ENCODE assay signal across 1 cellular context in genomic region chr2:217792611-217793527, GRCh38.
TF ChIP-seq lines count a peak whose summit lies in the region.

No MANE protein-coding gene starts in this region.

TF ChIP-seq in K562, 482 proteins besides CTCF, POLR2A, EP300 and RAD21 (continued from another document):
- TF ChIP-seq ARID3B (CRISPR knock-in tag; IDR thresholded peaks at IDR 0.05; ENCODE audit: borderline replicate concordance): no peak
- TF ChIP-seq CCNT2 (IDR thresholded peaks at IDR 0.05; ENCODE audit: borderline replicate concordance, extremely low read depth, insufficient read length, low read depth, low read length): no peak
- TF ChIP-seq XRCC3 (IDR thresholded peaks at IDR 0.05): no peak
- no peak for TF ChIP-seq ZNF398 (CRISPR knock-in tag; IDR thresholded peaks at IDR 0.05)
- TF ChIP-seq ZFP30 (CRISPR knock-in tag; IDR thresholded peaks at IDR 0.05; ENCODE audit: borderline replicate concordance): no peak
- peak; percentile 41; the same call in 1 of the 2 replicates for TF ChIP-seq BCOR (IDR thresholded peaks at IDR 0.05)
- TF ChIP-seq SRSF9 (IDR thresholded peaks at IDR 0.05; ENCODE audit: borderline replicate concordance, low read depth, low read length): no peak
- TF ChIP-seq RBM25 (IDR thresholded peaks at IDR 0.05; ENCODE audit: low read depth, low read length, severe bottlenecking): peak; percentile 60
- TF ChIP-seq AFF1 (IDR thresholded peaks at IDR 0.05; ENCODE audit: low read depth in 1 of 2, partially characterized antibody in 2 of 2): no peak
- no peak for TF ChIP-seq E2F1 (CRISPR knock-in tag; IDR thresholded peaks at IDR 0.05)
- TF ChIP-seq POLR2AphosphoS2 (IDR thresholded peaks at IDR 0.05; ENCODE audit: low read length): no peak
- no peak for TF ChIP-seq ARNT (IDR thresholded peaks at IDR 0.05)
- no peak for TF ChIP-seq ESRRB (CRISPR knock-in tag; IDR thresholded peaks at IDR 0.05; ENCODE audit: borderline replicate concordance)
- peak in 1 of 2 experiments; percentile 22; a peak in 1 of 4 replicates for TF ChIP-seq KDM1A (IDR thresholded peaks at IDR 0.05)
- TF ChIP-seq USF1 (CRISPR knock-in tag; IDR thresholded peaks at IDR 0.05): no peak
- TF ChIP-seq CAMTA2 (CRISPR knock-in tag; conservative IDR thresholded peaks at IDR 0.05): no peak
- no peak for TF ChIP-seq GABPB2 (CRISPR knock-in tag; conservative IDR thresholded peaks at IDR 0.05)
- TF ChIP-seq MECOM (CRISPR knock-in tag; IDR thresholded peaks at IDR 0.05): no peak
- peak; percentile 70 for TF ChIP-seq NFIC (IDR thresholded peaks at IDR 0.05)
- no peak for TF ChIP-seq FOXJ2 (tag; IDR thresholded peaks at IDR 0.05)
